Comparison of ENCODE assay signal across 29 cellular contexts in the genomic region with DNA sequence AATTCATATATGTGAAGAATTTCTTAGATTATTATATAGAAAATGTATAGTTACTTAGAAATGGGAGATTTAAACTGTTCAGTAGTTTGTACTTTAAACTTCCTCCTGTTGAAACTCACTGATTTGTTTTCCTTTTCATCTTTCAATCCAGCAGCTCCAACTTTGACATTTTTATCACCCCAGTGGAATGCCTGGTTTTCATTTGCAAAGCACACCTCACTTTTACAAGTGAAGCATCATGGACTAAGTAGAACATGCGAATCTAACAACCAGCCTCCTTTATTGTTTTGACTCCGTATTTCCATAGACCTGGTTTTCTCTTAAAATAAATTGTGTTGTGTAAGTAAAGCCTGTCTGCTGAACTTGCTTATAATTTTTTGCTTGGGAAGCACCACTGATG.
"Had no signal": no experiment of that assay in that cellular context is flagged by ENCODE, and none has a peak within 500 bp of the region (broad histone marks: within the 10 kb centered on the region; RNA-seq: fewer than 3 reads in every experiment).

No MANE protein-coding gene starts in this region.

- H3K9me3 ChIP-seq: esophagus muscularis mucosa, pancreas, psoas muscle, right atrium auricular region, testis, transverse colon, uterus had no signal

- H3K36me3 Mint-ChIP-seq: activated CD4-positive, alpha-beta memory T cell treated with anti-CD3 and anti-CD28 coated beads for 36 hours; activated naive CD4-positive, alpha-beta T cell treated with anti-CD3 and anti-CD28 coated beads, Interleukin-2, amount 50 U/mL, for 24 hours; naive B cell had no signal

- H3K4me3 ChIP-seq: breast epithelium, esophagus muscularis mucosa, heart right ventricle, pancreas, psoas muscle, right atrium auricular region, testis, transverse colon, uterus had no signal

- H3K4me1 ChIP-seq: breast epithelium, esophagus muscularis mucosa, foreskin keratinocyte, heart right ventricle, pancreas, psoas muscle, right atrium auricular region, testis, transverse colon, uterus had no signal

- H3K27me3 Mint-ChIP-seq: activated CD4-positive, alpha-beta memory T cell treated with anti-CD3 and anti-CD28 coated beads for 36 hours; activated CD4-positive, alpha-beta T cell treated with anti-CD3 and anti-CD28 coated beads, Interleukin-2, amount 10 ng/mL, durations not matched to agents 24 days and 14 days; activated naive CD4-positive, alpha-beta T cell treated with anti-CD3 and anti-CD28 coated beads, Interleukin-2, amount 50 U/mL, for 24 hours; activated naive CD8-positive, alpha-beta T cell treated with anti-CD3 and anti-CD28 coated beads, Interleukin-2, amount 50 U/mL, for 24 hours; activated T-cell treated with anti-CD3 and anti-CD28 coated beads, Interleukin-2, amount 50 U/mL, for 24 hours; naive B cell had no signal

- H3K27me3 ChIP-seq: breast epithelium, esophagus muscularis mucosa, foreskin keratinocyte, heart right ventricle, pancreas, right atrium auricular region, testis, transverse colon, uterus had no signal

- H3K36me3 ChIP-seq: breast epithelium, esophagus muscularis mucosa, heart right ventricle, pancreas, right atrium auricular region, transverse colon, uterus had no signal

- FAIRE-seq: colon, pancreas had no signal

- H3K27ac ChIP-seq: breast epithelium, esophagus muscularis mucosa, foreskin keratinocyte, heart right ventricle, pancreas, psoas muscle, right atrium auricular region, testis, transverse colon, uterus had no signal

- ATAC-seq: activated naive CD8-positive, alpha-beta T cell treated with anti-CD3 and anti-CD28 coated beads, Interleukin-2, amount 50 U/mL, for 24 hours; heart right ventricle; left ventricle myocardium superior; psoas muscle; stimulated activated naive CD8-positive, alpha-beta T cell treated with anti-CD3 and anti-CD28 coated beads, Interleukin-15, Interleukin-2, amounts not matched to agents 100 U/mL and 50 U/mL, for 24 hours had no signal

- H3K4me1 Mint-ChIP-seq: activated CD4-positive, alpha-beta T cell treated with anti-CD3 and anti-CD28 coated beads, Interleukin-2, amount 10 ng/mL, durations not matched to agents 24 days and 14 days; activated naive CD4-positive, alpha-beta T cell treated with anti-CD3 and anti-CD28 coated beads, Interleukin-2, amount 50 U/mL, for 24 hours; activated naive CD8-positive, alpha-beta T cell treated with anti-CD3 and anti-CD28 coated beads, Interleukin-2, amount 50 U/mL, for 24 hours; naive B cell had no signal

- DNase-seq: activated CD4-positive, alpha-beta memory T cell treated with anti-CD3 and anti-CD28 coated beads for 36 hours; activated CD4-positive, alpha-beta T cell treated with anti-CD3 and anti-CD28 coated beads, Interleukin-2, amount 10 ng/mL, durations not matched to agents 24 days and 14 days; activated CD4-positive, CD25-positive, alpha-beta regulatory T cell treated with anti-CD3 and anti-CD28 coated beads, Interleukin-2, amount 50 U/mL, for 72 hours; activated CD8-positive, alpha-beta memory T cell treated with anti-CD3 and anti-CD28 coated beads, Interleukin-2, amount 50 U/mL, for 48 hours; activated naive CD8-positive, alpha-beta T cell treated with anti-CD3 and anti-CD28 coated beads, Interleukin-2, amount 50 U/mL, for 24 hours; activated T-cell treated with anti-CD3 and anti-CD28 coated beads, Interleukin-2, amount 50 U/mL, for 24 hours; amygdala; dermis blood vessel endothelial cell; effector CD4-positive, alpha-beta T cell; heart right ventricle; islet precursor cell; left ventricle myocardium superior; naive B cell; pancreas; psoas muscle; stimulated activated CD4-positive, alpha-beta T cell treated with anti-CD3 and anti-CD28 coated beads, Interleukin-12 subunit alpha, Interleukin-12 subunit beta, amount 100 ng/mL, for 4 hours; stimulated activated CD4-positive, alpha-beta T cell treated with anti-CD3 and anti-CD28 coated beads, Interleukin-4, amount 100 ng/mL, for 1 hour; stimulated activated naive CD8-positive, alpha-beta T cell treated with anti-CD3 and anti-CD28 coated beads, Interleukin-15, Interleukin-2, amounts not matched to agents 100 U/mL and 50 U/mL, for 24 hours; T-helper 2 cell; testis; transverse colon; uterus had no signal

- H3K27ac Mint-ChIP-seq: activated CD4-positive, alpha-beta memory T cell treated with anti-CD3 and anti-CD28 coated beads for 36 hours; activated CD4-positive, alpha-beta T cell treated with anti-CD3 and anti-CD28 coated beads, Interleukin-2, amount 10 ng/mL, durations not matched to agents 24 days and 14 days; activated naive CD4-positive, alpha-beta T cell treated with anti-CD3 and anti-CD28 coated beads, Interleukin-2, amount 50 U/mL, for 24 hours; activated naive CD8-positive, alpha-beta T cell treated with anti-CD3 and anti-CD28 coated beads, Interleukin-2, amount 50 U/mL, for 24 hours; activated T-cell treated with anti-CD3 and anti-CD28 coated beads, Interleukin-2, amount 50 U/mL, for 24 hours; activated T-helper 2 cell treated with anti-CD3 and anti-CD28 coated beads, Interferon-gamma antibody, Interleukin-2, Interleukin-4, amounts not matched to agents 10 μg/mL and 5 μg/mL and 100 μg/mL, durations not matched to agents 14 hours and 24 hours and 36 hours; naive B cell had no signal

- H3K4me3 Mint-ChIP-seq: activated CD4-positive, alpha-beta memory T cell treated with anti-CD3 and anti-CD28 coated beads for 36 hours; activated CD4-positive, alpha-beta T cell treated with anti-CD3 and anti-CD28 coated beads, Interleukin-2, amount 10 ng/mL, durations not matched to agents 24 days and 14 days; activated naive CD4-positive, alpha-beta T cell treated with anti-CD3 and anti-CD28 coated beads, Interleukin-2, amount 50 U/mL, for 24 hours; activated naive CD8-positive, alpha-beta T cell treated with anti-CD3 and anti-CD28 coated beads, Interleukin-2, amount 50 U/mL, for 24 hours; activated T-cell treated with anti-CD3 and anti-CD28 coated beads, Interleukin-2, amount 50 U/mL, for 24 hours; naive B cell had no signal
